ENCODE assay signal across 19 cellular contexts in the genomic region with DNA sequence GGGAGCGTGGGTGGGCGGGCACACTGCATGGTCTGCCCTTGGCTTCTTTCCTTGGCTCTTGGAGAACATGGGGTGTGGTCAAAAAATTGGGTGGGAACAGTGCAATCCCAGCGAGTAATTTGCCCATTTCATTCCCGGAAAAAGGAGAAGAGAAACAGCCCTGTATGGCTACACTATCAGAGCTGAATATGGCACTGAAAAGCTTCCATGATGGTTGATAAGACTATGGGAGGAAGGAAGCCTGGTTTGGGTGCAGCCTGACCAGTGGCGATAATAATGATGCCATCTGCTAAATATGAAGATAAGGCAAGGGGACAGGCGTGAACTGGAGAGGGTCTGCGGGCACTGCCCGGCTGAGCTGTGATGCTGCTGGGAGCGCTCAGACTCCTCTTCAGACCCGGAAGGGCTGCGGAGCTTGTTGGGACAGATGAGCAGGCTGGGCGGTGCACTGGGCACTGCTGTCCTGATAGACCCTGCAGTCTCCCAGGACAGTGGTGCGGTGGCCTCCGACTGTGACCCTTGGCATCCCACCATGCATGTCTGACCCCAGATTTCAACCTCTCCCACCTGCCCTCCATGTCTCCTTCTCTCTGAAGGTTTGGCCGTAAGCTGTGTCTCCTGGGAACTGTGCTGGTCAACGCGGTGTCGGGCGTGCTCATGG.
"Had no signal": no experiment of that assay in that cellular context is flagged by ENCODE, and none has a peak within 500 bp of the region (broad histone marks: within the 10 kb centered on the region; RNA-seq: fewer than 3 reads in every experiment).

No MANE protein-coding gene starts in this region.

- H3K4me1 ChIP-seq: breast epithelium, gastroesophageal sphincter, heart left ventricle, transverse colon had no signal

- H3K9me3 ChIP-seq: breast epithelium, gastroesophageal sphincter, heart left ventricle, transverse colon had no signal

- H3K4me3 ChIP-seq: breast epithelium, gastroesophageal sphincter, heart left ventricle, transverse colon had no signal

- H3K36me3 Mint-ChIP-seq: memory B cell had no signal

- H3K27ac ChIP-seq: breast epithelium, gastroesophageal sphincter, heart left ventricle, transverse colon had no signal

- H3K27me3 ChIP-seq: breast epithelium, gastroesophageal sphincter, heart left ventricle, transverse colon had no signal

- H3K36me3 ChIP-seq: breast epithelium, gastroesophageal sphincter, heart left ventricle, transverse colon had no signal

- ATAC-seq: activated CD4-positive, CD25-positive, alpha-beta regulatory T cell treated with anti-CD3 and anti-CD28 coated beads, Interleukin-2, amount 50 U/mL, for 24 hours; activated CD8-positive, alpha-beta T cell treated with anti-CD3 and anti-CD28 coated beads, Interleukin-2, amount 10 ng/mL, durations not matched to agents 7 days and 5 days; gastroesophageal sphincter; heart left ventricle; left ventricle myocardium superior; naive thymus-derived CD4-positive, alpha-beta T cell had no signal

- H3K4me1 Mint-ChIP-seq: activated CD4-positive, alpha-beta T cell treated with anti-CD3 and anti-CD28 coated beads, Interleukin-2, amount 10 ng/mL, durations not matched to agents 7 days and 5 days; activated naive CD4-positive, alpha-beta T cell treated with anti-CD3 and anti-CD28 coated beads, Interleukin-2, amount 50 U/mL, for 24 hours; memory B cell; naive thymus-derived CD4-positive, alpha-beta T cell had no signal

- H3K27me3 Mint-ChIP-seq: activated CD4-positive, alpha-beta T cell treated with anti-CD3 and anti-CD28 coated beads, Interleukin-2, amount 10 ng/mL, durations not matched to agents 7 days and 5 days; activated naive CD4-positive, alpha-beta T cell treated with anti-CD3 and anti-CD28 coated beads, Interleukin-2, amount 50 U/mL, for 24 hours; memory B cell had no signal

- H3K9me3 Mint-ChIP-seq: activated CD4-positive, alpha-beta T cell treated with anti-CD3 and anti-CD28 coated beads, Interleukin-2, amount 10 ng/mL, durations not matched to agents 7 days and 5 days; activated naive CD4-positive, alpha-beta T cell treated with anti-CD3 and anti-CD28 coated beads, Interleukin-2, amount 50 U/mL, for 24 hours; memory B cell; naive thymus-derived CD4-positive, alpha-beta T cell; T-helper 2 cell treated with Interferon-gamma antibody and Interleukin-4, amounts not matched to agents 5 μg/mL and 100 μg/mL, for 36 hours had no signal

- H3K4me3 Mint-ChIP-seq: activated CD4-positive, alpha-beta T cell treated with anti-CD3 and anti-CD28 coated beads, Interleukin-2, amount 10 ng/mL, durations not matched to agents 7 days and 5 days; activated CD8-positive, alpha-beta T cell treated with anti-CD3 and anti-CD28 coated beads, Interleukin-2, amount 10 ng/mL, durations not matched to agents 7 days and 5 days; activated naive CD4-positive, alpha-beta T cell treated with anti-CD3 and anti-CD28 coated beads, Interleukin-2, amount 50 U/mL, for 24 hours; memory B cell; naive thymus-derived CD4-positive, alpha-beta T cell; T-helper 2 cell treated with Interferon-gamma antibody and Interleukin-4, amounts not matched to agents 5 μg/mL and 100 μg/mL, for 36 hours had no signal

- DNase-seq: activated CD4-positive, alpha-beta T cell treated with anti-CD3 and anti-CD28 coated beads, Interleukin-2, amount 10 ng/mL, durations not matched to agents 7 days and 5 days; activated CD8-positive, alpha-beta memory T cell treated with anti-CD3 and anti-CD28 coated beads, Interleukin-2, amount 50 U/mL, for 48 hours; activated CD8-positive, alpha-beta T cell treated with anti-CD3 and anti-CD28 coated beads, Interleukin-2, amount 10 ng/mL, durations not matched to agents 7 days and 5 days; activated effector memory CD4-positive, alpha-beta T cell treated with anti-CD3 and anti-CD28 coated beads, Interleukin-2, amount 50 U/mL, for 16 hours; activated T-cell treated with anti-CD3 and anti-CD28 coated beads, Interleukin-2, amount 50 U/mL, for 48 hours; cortex of kidney; heart left ventricle; left ventricle myocardium superior; naive thymus-derived CD4-positive, alpha-beta T cell; stimulated activated CD8-positive, alpha-beta memory T cell treated with anti-CD3 and anti-CD28 coated beads, Interleukin-4, amount 100 ng/mL, for 48 hours; stimulated activated naive CD4-positive, alpha-beta T cell treated with Interleukin-2 at 50 U/mL for 16 hours; substantia nigra; transverse colon had no signal

- H3K27ac Mint-ChIP-seq: activated CD4-positive, alpha-beta T cell treated with anti-CD3 and anti-CD28 coated beads, Interleukin-2, amount 10 ng/mL, durations not matched to agents 7 days and 5 days; activated CD8-positive, alpha-beta T cell treated with anti-CD3 and anti-CD28 coated beads, Interleukin-2, amount 10 ng/mL, durations not matched to agents 7 days and 5 days; memory B cell; naive thymus-derived CD4-positive, alpha-beta T cell; T-helper 2 cell treated with Interferon-gamma antibody and Interleukin-4, amounts not matched to agents 5 μg/mL and 100 μg/mL, for 36 hours had no signal
